Comparison of ENCODE assay signal across 40 cellular contexts in the genomic region with DNA sequence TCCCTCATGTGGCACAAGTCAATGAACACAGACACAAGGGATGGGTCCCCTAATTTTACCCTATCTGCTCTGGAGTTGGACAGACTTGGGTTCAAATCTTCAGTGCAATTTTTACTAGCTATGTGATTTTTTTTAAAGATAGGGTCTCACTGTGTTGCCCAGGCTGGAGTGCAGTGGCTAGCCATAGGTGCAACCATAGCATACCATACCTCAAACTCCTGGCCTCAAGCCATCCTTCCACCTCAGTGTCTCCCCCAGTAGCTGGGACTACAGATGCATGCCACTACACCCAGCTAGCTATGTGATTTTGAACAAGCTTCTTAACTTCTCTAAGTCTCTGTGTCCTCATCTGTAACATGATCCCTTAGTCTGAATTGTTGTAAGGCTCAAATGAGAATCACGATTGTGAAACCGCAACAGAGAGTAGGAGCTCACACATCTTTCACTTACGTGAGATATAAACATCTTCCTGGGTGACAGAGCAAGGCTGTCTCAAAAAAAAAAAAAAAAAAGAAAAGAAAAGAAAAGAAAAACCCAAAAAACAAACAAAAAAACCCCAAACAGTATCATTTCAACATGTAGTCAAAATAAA. TPM values are rescaled to one million over a fixed set of nuclear protein-coding genes. Genes with fewer than 3 reads are reported as not detected.
DNase-seq lines count a peak whose midpoint lies in the region; ATAC-seq and TF ChIP-seq lines count a peak whose summit lies in the region.
"Had no signal": no experiment of that assay in that cellular context is flagged by ENCODE, and none has a peak within 500 bp of the region (broad histone marks: within the 10 kb centered on the region; RNA-seq: fewer than 3 reads in every experiment).

No MANE protein-coding gene starts in this region.

- no peaks in the 10 kb centered on the region for H3K27me3 Mint-ChIP-seq in activated T-helper 17 cell treated with anti-CD3 and anti-CD28 coated beads, Interleukin-2, amount 50 U/mL, for 72 hours
- H3K27me3 Mint-ChIP-seq: activated CD8-positive, alpha-beta memory T cell treated with anti-CD3 and anti-CD28 coated beads, Interleukin-2, amount 10 ng/mL, durations not matched to agents 7 days and 5 days; effector memory CD8-positive, alpha-beta T cell; progenitor cell of endocrine pancreas; stimulated activated naive B cell treated with anti-CD40 and anti-IgM and Interleukin-4, amounts not matched to agents 10 μg/mL and 1 μg/mL and 100 μg/mL, for 72 hours had no signal

- no peaks in the 10 kb centered on the region for H3K9me3 ChIP-seq in HEK293 (ENCODE audit: control insufficient read depth, insufficient read depth, low read depth, low read length)
- H3K9me3 ChIP-seq: BLaER1 treated with 17β-estradiol and CSF1 and Interleukin-3, amounts not matched to agents 10 nM and 100 nM; gastroesophageal sphincter; neutrophil; Peyer's patch; upper lobe of left lung had no signal

- H3K9me3 Mint-ChIP-seq in activated T-helper 17 cell treated with anti-CD3 and anti-CD28 coated beads, Interleukin-2, amount 50 U/mL, for 72 hours, result no peaks in the 10 kb centered on the region
- H3K9me3 Mint-ChIP-seq: activated T-helper 1 cell treated with anti-CD3 and anti-CD28 coated beads, Interleukin-12 subunit alpha, Interleukin-12 subunit beta, Interleukin-2, Interleukin-4 antibody, amounts not matched to agents 30 ng/mL and 10 ng/mL and 1 ng/mL, durations not matched to agents 14 hours and 24 hours and 36 hours; effector memory CD8-positive, alpha-beta T cell; GM23338; immature natural killer cell; stimulated activated naive B cell treated with anti-CD40 and anti-IgM and Interleukin-4, amounts not matched to agents 10 μg/mL and 1 μg/mL and 100 μg/mL, for 72 hours had no signal

- no peaks in the 10 kb centered on the region for H3K4me1 ChIP-seq in HEK293 (ENCODE audit: control insufficient read depth, insufficient read depth, low read length)

- peaks cover 4% of the 10 kb centered on the region for H3K4me1 Mint-ChIP-seq in activated T-helper 17 cell treated with anti-CD3 and anti-CD28 coated beads, Interleukin-2, amount 50 U/mL, for 72 hours

- H3K4me3 ChIP-seq in GM12865 (ENCODE audit: low read depth, low read length) (no peak overlapping the region), HEK293 (ENCODE audit: low read depth, low read length) (no peak overlapping the region)
- H3K4me3 ChIP-seq: BLaER1 treated with 17β-estradiol and CSF1 and Interleukin-3, amounts not matched to agents 10 nM and 100 nM; gastroesophageal sphincter; GM23338; Peyer's patch; upper lobe of left lung had no signal

- ATAC-seq in activated T-helper 17 cell treated with anti-CD3 and anti-CD28 coated beads, Interleukin-2, amount 50 U/mL, for 72 hours (replicated peaks), result no peak
- ATAC-seq in GM18519 (IDR thresholded peaks at IDR 0.05; ENCODE audit: low FRiP score, unreplicated experiment), result no peak
- ATAC-seq: activated CD8-positive, alpha-beta memory T cell treated with anti-CD3 and anti-CD28 coated beads, Interleukin-2, amount 10 ng/mL, durations not matched to agents 7 days and 5 days; effector memory CD8-positive, alpha-beta T cell; esophagus mucosa; gastroesophageal sphincter; GM23338; left lobe of liver; sciatic nerve; stimulated activated naive B cell treated with anti-CD40 and anti-IgM and Interleukin-4, amounts not matched to agents 10 μg/mL and 1 μg/mL and 100 μg/mL, for 72 hours had no signal

- DNase-seq in GM12865 (ENCODE audit: low read depth) (peak; percentile 85), iris pigment epithelial cell (ENCODE audit: low read depth) (peak; percentile 95), LoVo (ENCODE audit: low spot score) (no peak)
- DNase-seq in activated CD4-positive, CD25-positive, alpha-beta regulatory T cell (lab: John Stamatoyannopoulos, UW), result no peak
- DNase-seq: activated CD4-positive, alpha-beta T cell treated with anti-CD3 and anti-CD28 coated beads, Interleukin-2, amount 50 U/mL, for 1 hour; activated CD8-positive, alpha-beta memory T cell treated with anti-CD3 and anti-CD28 coated beads, Interleukin-2, amount 10 ng/mL, durations not matched to agents 7 days and 5 days; activated naive CD4-positive, alpha-beta T cell treated with anti-CD3 and anti-CD28 coated beads, Interleukin-2, amount 50 U/mL, for 16 hours; cortex of kidney; DMS53; effector memory CD8-positive, alpha-beta T cell; hippocampal formation; immature natural killer cell; KG1; MV-4-11; NCI-H1694; NCI-H2171 treated with DMSO at 0.1 percent for 48 hours; NCI-H526; Peyer's patch; SIG-M5; stimulated activated CD4-positive, alpha-beta T cell treated with anti-CD3 and anti-CD28 coated beads, Interleukin-4, amount 100 ng/mL, for 4 hours; stimulated activated naive B cell treated with anti-CD40 and anti-IgM and Interleukin-4, amounts not matched to agents 10 μg/mL and 1 μg/mL and 100 μg/mL, for 72 hours; T1000; upper lobe of left lung; WERI-Rb-1 had no signal

- peaks cover 0 to 53% of the 10 kb centered on the region in 2 experiments; a peak in 1 of 3 replicates for H3K36me3 ChIP-seq in HEK293 (ENCODE audit: control insufficient read depth in 2 of 2, insufficient read depth in 1 of 2, low read length in 2 of 2)
- H3K36me3 ChIP-seq: WERI-Rb-1 had no signal

- H3K36me3 Mint-ChIP-seq in activated T-helper 17 cell treated with anti-CD3 and anti-CD28 coated beads, Interleukin-2, amount 50 U/mL, for 72 hours (ENCODE audit: low read depth), result peaks cover 74% of the 10 kb centered on the region

- H3K27ac ChIP-seq in HEK293 (ENCODE audit: extremely low read depth, low read depth, low read length), result no peak overlapping the region
- H3K27ac ChIP-seq: BLaER1 treated with 17β-estradiol and CSF1 and Interleukin-3, amounts not matched to agents 10 nM and 100 nM; gastroesophageal sphincter; neutrophil; Peyer's patch; upper lobe of left lung; WERI-Rb-1 had no signal

- TF ChIP-seq CTCF in GM12865 (IDR thresholded peaks at IDR 0.05; ENCODE audit: insufficient read depth, low read depth, low read length, missing control alignments) (no peak), HEK293 (tag by site-specific recombination; IDR thresholded peaks at IDR 0.05) (no peak)

- no peak overlapping the region for H3K4me3 Mint-ChIP-seq in activated T-helper 17 cell treated with anti-CD3 and anti-CD28 coated beads, Interleukin-2, amount 50 U/mL, for 72 hours
- H3K4me3 Mint-ChIP-seq: activated CD8-positive, alpha-beta memory T cell treated with anti-CD3 and anti-CD28 coated beads, Interleukin-2, amount 10 ng/mL, durations not matched to agents 7 days and 5 days; activated T-helper 1 cell treated with anti-CD3 and anti-CD28 coated beads, Interleukin-12 subunit alpha, Interleukin-12 subunit beta, Interleukin-2, Interleukin-4 antibody, amounts not matched to agents 30 ng/mL and 10 ng/mL and 1 ng/mL, durations not matched to agents 14 hours and 24 hours and 36 hours; effector memory CD8-positive, alpha-beta T cell; GM23338; immature natural killer cell; stimulated activated naive B cell treated with anti-CD40 and anti-IgM and Interleukin-4, amounts not matched to agents 10 μg/mL and 1 μg/mL and 100 μg/mL, for 72 hours had no signal

- POLR2A ChIA-PET in HEK293 (lab: Yijun Ruan, JAX), result interaction anchor here (0.9 kb wide), 1 partner anchor 21 kb away, joined by 3 read pairs; no protein-coding TSS in a partner anchor

- CTCF ChIA-PET in HEK293 (lab: Yijun Ruan, JAX), result interaction anchor here (1.0 to 18.2 kb wide), 4 partner anchors 10 to 47 kb away, joined by 5 to 327 read pairs (median 12); no protein-coding TSS in a partner anchor

- H3K27ac Mint-ChIP-seq in activated T-helper 17 cell treated with anti-CD3 and anti-CD28 coated beads, Interleukin-2, amount 50 U/mL, for 72 hours, result peak overlapping the region; percentile 60
- H3K27ac Mint-ChIP-seq: activated CD8-positive, alpha-beta memory T cell treated with anti-CD3 and anti-CD28 coated beads, Interleukin-2, amount 10 ng/mL, durations not matched to agents 7 days and 5 days; activated T-helper 1 cell treated with anti-CD3 and anti-CD28 coated beads, Interleukin-12 subunit alpha, Interleukin-12 subunit beta, Interleukin-2, Interleukin-4 antibody, amounts not matched to agents 30 ng/mL and 10 ng/mL and 1 ng/mL, durations not matched to agents 14 hours and 24 hours and 36 hours; GM23338; progenitor cell of endocrine pancreas; stimulated activated naive B cell treated with anti-CD40 and anti-IgM and Interleukin-4, amounts not matched to agents 10 μg/mL and 1 μg/mL and 100 μg/mL, for 72 hours had no signal

TF ChIP-seq in HEK293, 187 proteins besides CTCF, POLR2A, EP300 and RAD21:
- TF ChIP-seq ZNF37A (tag by site-specific recombination; IDR thresholded peaks at IDR 0.05), result no peak
- peak; percentile 51; the same call in 1 of the 2 replicates for TF ChIP-seq PRDM1 (tag by site-specific recombination; IDR thresholded peaks at IDR 0.05)
- TF ChIP-seq ZBTB17 (tag by site-specific recombination; IDR thresholded peaks at IDR 0.05), result 0 out of 2 replicates have a peak, but pooled peaks have one; percentile 37
- TF ChIP-seq ZBTB20 (tag by site-specific recombination; IDR thresholded peaks at IDR 0.05), result peak; percentile 42; the same call in 1 of the 2 replicates
- no peak for TF ChIP-seq ZFP37 (tag by site-specific recombination; IDR thresholded peaks at IDR 0.05)
- TF ChIP-seq ZNF664 (tag by site-specific recombination; IDR thresholded peaks at IDR 0.05), result 0 out of 2 replicates have a peak, but pooled peaks have one; percentile 22
- TF ChIP-seq ZNF121 (tag by site-specific recombination; IDR thresholded peaks at IDR 0.05), result peak; percentile 99
TF ChIP-seq in HEK293: peak in this region for 5.

RNA-seq across cellular contexts. Expression of a gene that starts 4.7 kb away (rescaled TPM):
- 100 to 1,000 TPM in 1 of 2 donors, 10 to 100 TPM in 1; 29.6 to 118 TPM for total RNA-seq in activated T-helper 17 cell treated with anti-CD3 and anti-CD28 coated beads, Interleukin-2, amount 50 U/mL, for 72 hours

RNA-seq across cellular contexts. Expression of a gene that starts 29.2 kb away (rescaled TPM):
- total RNA-seq in activated T-helper 17 cell treated with anti-CD3 and anti-CD28 coated beads, Interleukin-2, amount 50 U/mL, for 72 hours, result not detected
- total RNA-seq: activated CD8-positive, alpha-beta memory T cell treated with anti-CD3 and anti-CD28 coated beads, Interleukin-2, amount 10 ng/mL, durations not matched to agents 7 days and 5 days; activated T-helper 1 cell treated with anti-CD3 and anti-CD28 coated beads, Interleukin-12 subunit alpha, Interleukin-12 subunit beta, Interleukin-2, Interleukin-4 antibody, amounts not matched to agents 30 ng/mL and 10 ng/mL and 1 ng/mL, durations not matched to agents 14 hours and 24 hours and 36 hours; astrocyte; esophagus mucosa; G401; GM23338; HT1080; left lobe of liver; mesenteric fat pad; Peyer's patch; progenitor cell of endocrine pancreas; sciatic nerve; upper lobe of left lung had no signal

RNA-seq across cellular contexts. Expression of a gene that starts 46.7 kb away (rescaled TPM):
- total RNA-seq in activated T-helper 17 cell treated with anti-CD3 and anti-CD28 coated beads, Interleukin-2, amount 50 U/mL, for 72 hours, result 100 to 1,000 TPM; 278 to 324 TPM

Comparison
In these comparisons a context has a peak if more than half of its experiments do, and no peak if none do; other contexts are left out.
1. DNase-seq: peak in GM12865 (single experiment) and iris pigment epithelial cell (single experiment); none in LoVo (single experiment) and activated CD4-positive, CD25-positive, alpha-beta regulatory T cell (0 of 4).